In the genomic region with DNA sequence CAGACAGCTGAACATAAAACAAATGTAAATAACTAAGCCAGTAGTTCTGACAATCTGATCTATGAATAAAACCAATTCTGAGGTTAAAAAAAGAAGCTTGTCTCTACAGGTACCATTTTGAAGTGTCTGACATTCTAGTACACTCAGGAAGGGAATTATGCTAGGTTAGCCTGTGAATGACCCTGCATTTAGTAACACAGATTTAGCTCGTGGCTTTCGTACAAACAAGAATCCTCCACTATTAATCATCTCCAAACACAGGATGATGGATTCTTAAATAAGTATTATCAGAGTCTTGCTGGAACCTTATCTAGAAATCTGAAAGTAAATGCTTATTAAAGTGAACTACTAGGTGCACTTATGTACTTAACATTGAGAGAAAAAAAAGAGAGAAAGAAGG, we compare ENCODE assay signal across 23 cellular contexts.
A peak's percentile ranks its signal among the peaks of the same experiment; 100 is the strongest.
DNase-seq lines count a peak whose midpoint lies in the region; TF ChIP-seq lines count a peak whose summit lies in the region.
"Had no signal": no experiment of that assay in that cellular context is flagged by ENCODE, and none has a peak within 500 bp of the region (broad histone marks: within the 10 kb centered on the region; RNA-seq: fewer than 3 reads in every experiment).

No MANE protein-coding gene starts in this region.

- DNase-seq in NCI-H1417 treated with DMSO at 0.1 percent for 48 hours (lab: John Stamatoyannopoulos, UW) (peak; percentile 42), NCI-H1417 (lab: John Stamatoyannopoulos, UW) (no peak), adipocyte (ENCODE audit: low read depth) (peak; percentile 24), fibroblast of mammary gland (ENCODE audit: low read depth) (peak; percentile 18), progenitor cell of endocrine pancreas (ENCODE audit: low spot score, unreplicated experiment) (no peak), GM10266 (ENCODE audit: extremely low spot score) (no peak), NCI-H510A treated with DMSO at 0.1 percent for 48 hours (lab: John Stamatoyannopoulos, UW) (no peak), COLO829 (ENCODE audit: low spot score) (no peak)
- DNase-seq: activated CD4-positive, alpha-beta T cell treated with anti-CD3 and anti-CD28 coated beads, Interleukin-2, amount 10 ng/mL, durations not matched to agents 7 days and 5 days; activated CD8-positive, alpha-beta memory T cell treated with anti-CD3 and anti-CD28 coated beads, Interleukin-2, amount 50 U/mL, for 4 hours; activated gamma-delta T cell; amniotic stem cell; Calu3; effector memory CD8-positive, alpha-beta T cell; NCI-H1436; NCI-H446 treated with DMSO at 0.1 percent for 48 hours; psoas muscle; stimulated activated CD4-positive, alpha-beta T cell treated with anti-CD3 and anti-CD28 coated beads, Interleukin-4, amount 100 ng/mL, for 1 hour; stomach; upper lobe of left lung had no signal

- H3K27me3 ChIP-seq in adipocyte (replicated peaks; ENCODE audit: control insufficient read depth, insufficient read depth, low read length) = no peaks in the 10 kb centered on the region
- H3K27me3 ChIP-seq: stomach, upper lobe of left lung had no signal

- H3K36me3 Mint-ChIP-seq in progenitor cell of endocrine pancreas (ENCODE audit: insufficient read depth) = peaks cover 15% of the 10 kb centered on the region

- peaks cover 46% of the 10 kb centered on the region for H3K4me1 Mint-ChIP-seq in progenitor cell of endocrine pancreas (ENCODE audit: low read depth)
- H3K4me1 Mint-ChIP-seq: activated CD4-positive, alpha-beta T cell treated with anti-CD3 and anti-CD28 coated beads, Interleukin-2, amount 10 ng/mL, durations not matched to agents 7 days and 5 days had no signal

- no peak overlapping the region for H3K9ac ChIP-seq in adipocyte (ENCODE audit: low read length)

- no peaks in the 10 kb centered on the region for H3K36me3 ChIP-seq in adipocyte (ENCODE audit: control insufficient read depth, insufficient read depth, low read length, severe bottlenecking)
- H3K36me3 ChIP-seq: HAP-1, upper lobe of left lung had no signal

- H3K27me3 Mint-ChIP-seq in progenitor cell of endocrine pancreas = no peaks in the 10 kb centered on the region
- H3K27me3 Mint-ChIP-seq: activated CD4-positive, alpha-beta T cell treated with anti-CD3 and anti-CD28 coated beads, Interleukin-2, amount 10 ng/mL, durations not matched to agents 7 days and 5 days; B cell; effector memory CD8-positive, alpha-beta T cell had no signal

- H3K4me3 ChIP-seq in adipocyte (ENCODE audit: low read length) (no peak overlapping the region), fibroblast of mammary gland (ENCODE audit: control insufficient read depth, low read depth, low read length) (no peak overlapping the region)
- H3K4me3 ChIP-seq: HAP-1, psoas muscle, smooth muscle cell, stomach, upper lobe of left lung had no signal

- no peak for TF ChIP-seq CTCF in fibroblast of mammary gland (conservative IDR thresholded peaks at IDR 0.05; ENCODE audit: control insufficient read depth, insufficient read depth, low read depth, low read length)
- no peak for TF ChIP-seq CTCF in progenitor cell of endocrine pancreas (IDR thresholded peaks at IDR 0.05; ENCODE audit: unreplicated experiment)
- no peak for TF ChIP-seq CTCF in GM10266 (IDR thresholded peaks at IDR 0.05; ENCODE audit: control insufficient read depth, insufficient read depth, low read depth, missing control alignments)

- no peaks in the 10 kb centered on the region for H3K9me3 ChIP-seq in adipocyte (ENCODE audit: control insufficient read depth, low read length)
- H3K9me3 ChIP-seq: HAP-1, psoas muscle, stomach, upper lobe of left lung had no signal

- H3K27ac Mint-ChIP-seq in progenitor cell of endocrine pancreas = peak overlapping the region; percentile 64
- H3K27ac Mint-ChIP-seq: activated CD4-positive, alpha-beta T cell treated with anti-CD3 and anti-CD28 coated beads, Interleukin-2, amount 10 ng/mL, durations not matched to agents 7 days and 5 days; B cell; effector memory CD8-positive, alpha-beta T cell had no signal

- H3K4me1 ChIP-seq in adipocyte (ENCODE audit: control insufficient read depth, insufficient read depth, low read length) = peaks cover 12% of the 10 kb centered on the region
- H3K4me1 ChIP-seq: psoas muscle had no signal

- H3K9me3 Mint-ChIP-seq in progenitor cell of endocrine pancreas (ENCODE audit: low read depth) = no peaks in the 10 kb centered on the region
- H3K9me3 Mint-ChIP-seq: activated CD4-positive, alpha-beta T cell treated with anti-CD3 and anti-CD28 coated beads, Interleukin-2, amount 10 ng/mL, durations not matched to agents 7 days and 5 days had no signal

- peak overlapping the region; percentile 3 for H3K4me3 Mint-ChIP-seq in progenitor cell of endocrine pancreas (ENCODE audit: low read depth)
- H3K4me3 Mint-ChIP-seq: activated CD4-positive, alpha-beta T cell treated with anti-CD3 and anti-CD28 coated beads, Interleukin-2, amount 10 ng/mL, durations not matched to agents 7 days and 5 days; B cell; effector memory CD8-positive, alpha-beta T cell had no signal

Comparison
In these comparisons a context has a peak if more than half of its experiments do, and no peak if none do; other contexts are left out.
1. DNase-seq: peak in NCI-H1417 treated with DMSO at 0.1 percent for 48 hours (single experiment), adipocyte (single experiment) and fibroblast of mammary gland (single experiment); none in NCI-H1417 (0 of 3), progenitor cell of endocrine pancreas (single experiment), GM10266 (single experiment), NCI-H510A treated with DMSO at 0.1 percent for 48 hours (single experiment) and COLO829 (single experiment).